ENCODE assay signal across 8 cellular contexts in the genomic region with DNA sequence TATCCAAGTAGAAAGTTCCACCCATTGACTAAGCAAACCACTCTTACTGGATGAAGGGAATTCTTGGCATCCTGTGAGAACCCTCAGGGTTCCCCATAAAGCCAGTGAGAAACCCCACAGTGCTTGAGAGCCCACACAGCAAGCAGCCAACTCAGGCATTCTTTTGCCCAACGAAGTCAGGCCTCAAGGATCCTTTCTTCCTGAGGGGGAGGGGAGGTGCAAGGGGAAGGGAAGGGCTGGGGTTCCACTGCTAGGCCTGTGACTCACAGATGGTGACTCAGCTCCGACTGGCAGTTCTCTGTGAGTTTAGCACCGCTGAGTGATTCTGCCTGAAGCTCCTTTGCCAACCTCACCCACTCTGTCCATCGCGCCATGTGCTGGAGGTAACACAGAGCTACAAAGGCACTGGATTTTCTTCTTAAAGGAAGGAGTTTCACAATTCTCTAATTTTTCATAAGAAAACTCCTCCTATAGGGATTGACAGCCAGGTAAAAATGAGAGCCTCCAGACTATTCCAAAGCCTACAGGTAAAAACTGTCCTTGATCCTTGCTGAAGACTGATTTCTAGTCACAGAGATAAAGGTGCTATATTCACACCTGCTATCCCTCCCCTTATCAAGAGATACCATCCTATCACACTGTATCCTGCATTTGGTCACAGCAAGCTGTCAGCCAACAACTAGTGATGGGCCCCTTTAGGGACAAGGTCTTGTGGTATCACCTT. TPM values are rescaled to one million over a fixed set of nuclear protein-coding genes. Genes with fewer than 3 reads are reported as not detected.
A peak's percentile ranks its signal among the peaks of the same experiment; 100 is the strongest.
DNase-seq lines count a peak whose midpoint lies in the region; ATAC-seq and TF ChIP-seq lines count a peak whose summit lies in the region.

No MANE protein-coding gene starts in this region.

- peaks cover 40 to 61% of the 10 kb centered on the region in 2 experiments for H3K4me1 ChIP-seq in HCT116 (ENCODE audit: control insufficient read depth in 1 of 2, insufficient read depth in 2 of 2, low read length in 2 of 2)
- peaks cover 41% of the 10 kb centered on the region for H3K4me1 ChIP-seq in cardiac muscle cell (ENCODE audit: low read depth)
- H3K4me1 ChIP-seq in transverse colon = peaks cover 11 to 77% (median 62%) of the 10 kb centered on the region in 4 donors

- TF ChIP-seq EP300 in transverse colon (IDR thresholded peaks at IDR 0.05; ENCODE audit: low read depth) = no peak

- H3K36me3 ChIP-seq in HCT116 (ENCODE audit: control insufficient read depth in 1 of 2, insufficient read depth in 2 of 2, low read length in 2 of 2) (peaks cover 57 to 79% of the 10 kb centered on the region in 2 experiments), cardiac muscle cell (peaks cover 71% of the 10 kb centered on the region), transverse colon (peaks cover 0 to 35% (median 16%) of the 10 kb centered on the region in 4 donors)

- 18% methylated on average over 5 of the region's 5 CpGs; no CpG with 5 or more reads in 1 of the 2 donors for WGBS in transverse colon (ENCODE audit: low coverage in 1 of 2), 2 donors

- POLR2A ChIA-PET in HCT116 (lab: Charles Lee) = interaction anchor here (0.7 to 1.7 kb wide), 13 partner anchors 9 to 1108 kb away, joined by 3 to 10 read pairs (median 5); no protein-coding TSS in a partner anchor

- peak overlapping the region; percentile 79 for H3K27ac Mint-ChIP-seq in activated naive CD4-positive, alpha-beta T cell treated with anti-CD3 and anti-CD28 coated beads, Interleukin-2, amount 50 U/mL, for 24 hours

- TF ChIP-seq CTCF in HCT116 (IDR thresholded peaks at IDR 0.05 in 2 of 3, conservative IDR thresholded peaks at IDR 0.05 in 1 of 3; ENCODE audit: borderline replicate concordance in 1 of 3, insufficient read depth in 1 of 3, low read depth in 2 of 3, low read length in 2 of 3) (no peak), cardiac muscle cell (IDR thresholded peaks at IDR 0.05; ENCODE audit: low read depth, low read length) (no peak), transverse colon (IDR thresholded peaks at IDR 0.05) (no peak)

- H3K27ac ChIP-seq in HCT116 (ENCODE audit: low read depth, low read length) = peak overlapping the region; percentile 99
- H3K27ac ChIP-seq in cardiac muscle cell = peak overlapping the region; percentile 72
- peak overlapping the region; percentile 69 to 75 (median 70) for H3K27ac ChIP-seq in transverse colon

- H3K9me3 ChIP-seq in HCT116 (ENCODE audit: control insufficient read depth in 1 of 2, insufficient read depth in 1 of 2, low read depth in 1 of 2, low read length in 2 of 2) = no peaks in the 10 kb centered on the region
- H3K9me3 ChIP-seq in cardiac muscle cell (ENCODE audit: low read depth) = no peaks in the 10 kb centered on the region
- H3K9me3 ChIP-seq in transverse colon = no peaks in the 10 kb centered on the region

- H3K9me2 ChIP-seq in HCT116 (ENCODE audit: insufficient read depth) = no peaks in the 10 kb centered on the region

- BruUV-seq in HCT116 (replicated peaks; lab: Mats Ljungman, UMichigan) = TSS peak; percentile 94

- H4K20me1 ChIP-seq in HCT116 (ENCODE audit: insufficient read depth) = peaks cover 67% of the 10 kb centered on the region; the same call in 1 of the 2 replicates

- RAD21 ChIA-PET in HCT116 (lab: Charles Lee; ENCODE audit: low non-redundant PET in 1 of 2, low total read pairs in 2 of 2, uncharacterized antibody in 2 of 2, unreplicated experiment in 2 of 2) = interaction anchor here in 1 of 2 experiments (1.0 kb wide), 1 partner anchor 24 kb away, joined by 3 read pairs; no protein-coding TSS in a partner anchor

- TF ChIP-seq POLR2A in HCT116 (IDR thresholded peaks at IDR 0.05; ENCODE audit: borderline replicate concordance, extremely low read depth, insufficient read depth, insufficient read length) (no peak), transverse colon (IDR thresholded peaks at IDR 0.05) (peak; percentile 9)

- CTCF ChIA-PET in HCT116 (lab: Charles Lee) = interaction anchor here (0.7 to 1.5 kb wide), 5 partner anchors 11 to 41 kb away, joined by 3 to 8 read pairs (median 3); no protein-coding TSS in a partner anchor

- no peaks in the 10 kb centered on the region for H3K9me3 Mint-ChIP-seq in activated naive CD4-positive, alpha-beta T cell treated with anti-CD3 and anti-CD28 coated beads, Interleukin-2, amount 50 U/mL, for 24 hours

- H3K4me3 Mint-ChIP-seq in activated naive CD4-positive, alpha-beta T cell treated with anti-CD3 and anti-CD28 coated beads, Interleukin-2, amount 50 U/mL, for 24 hours = peak overlapping the region; percentile 98

- no peak for TF ChIP-seq RAD21 in HCT116 (IDR thresholded peaks at IDR 0.05; ENCODE audit: low read depth)

- peaks cover 99% of the 10 kb centered on the region for H3K79me2 ChIP-seq in HCT116 (ENCODE audit: insufficient read depth, low read length)

- H3K9ac ChIP-seq in HCT116 (ENCODE audit: low read length) = peak overlapping the region; percentile 100

- in situ Hi-C loops in transverse colon (cut with MboI; ENCODE audit: low pct_ligation_motif_present in 1 of 4, low pct_unique_long_range_greater_than_20kb in 1 of 4, low sequenced_read_pairs in 3 of 4) = loop anchor here in 1 of 4 donors (25.0 kb wide), 1 partner anchor 886 kb away; no protein-coding TSS in a partner anchor

- H3K36me3 Mint-ChIP-seq in activated naive CD4-positive, alpha-beta T cell treated with anti-CD3 and anti-CD28 coated beads, Interleukin-2, amount 50 U/mL, for 24 hours = peaks cover 59% of the 10 kb centered on the region

- H2AFZ ChIP-seq in HCT116 (ENCODE audit: low read depth, low read length, poor library complexity, severe bottlenecking) = no peak overlapping the region

- peak overlapping the region; percentile 20 to 88 for H3K4me3 ChIP-seq in HCT116 (replicated peaks in 1 of 2; ENCODE audit: low read depth in 1 of 2, low read length in 2 of 2)
- peak overlapping the region; percentile 89 for H3K4me3 ChIP-seq in cardiac muscle cell
- no peak overlapping the region for H3K4me3 ChIP-seq in transverse colon

- DNase-seq in HCT116 (ENCODE audit: low read depth, low spot score) (peak; percentile 91), cardiac muscle cell (ENCODE audit: low read depth in 1 of 2, low spot score in 1 of 2) (peak in 1 of 2 donors; percentile 98), posterior vena cava (ENCODE audit: low spot score) (peak; percentile 94), transverse colon (peak; percentile 87), NCI-H748 (lab: John Stamatoyannopoulos, UW; ENCODE audit: unreplicated experiment) (no peak)

- H3K27me3 ChIP-seq in HCT116 (ENCODE audit: insufficient read depth, low read length) (no peaks in the 10 kb centered on the region), cardiac muscle cell (no peaks in the 10 kb centered on the region), transverse colon (no peaks in the 10 kb centered on the region)

- H3K4me2 ChIP-seq in HCT116 (ENCODE audit: low read length) = peak overlapping the region; percentile 84

- ATAC-seq in HCT116 = peak; percentile 73
- ATAC-seq in SK-N-SH treated with all-trans-retinoic acid at 6 μM for 48 hours = peak; percentile 81
- ATAC-seq in GM19452 (IDR thresholded peaks at IDR 0.05; ENCODE audit: unreplicated experiment) = no peak

- H3K27me3 Mint-ChIP-seq in activated naive CD4-positive, alpha-beta T cell treated with anti-CD3 and anti-CD28 coated beads, Interleukin-2, amount 50 U/mL, for 24 hours = no peaks in the 10 kb centered on the region

- intact Hi-C loops in HCT116 (cut with micrococcal nuclease) = loop anchor here (5.0 kb wide), 1 partner anchor 114 kb away; no protein-coding TSS in a partner anchor
- intact Hi-C loops in posterior vena cava (cut with DNase I) = loop anchor here in 1 of 2 donors (2.0 kb wide), 1 partner anchor 15 kb away; no protein-coding TSS in a partner anchor
- intact Hi-C loops in transverse colon (cut with DNase I; ENCODE audit: low total_unique reads) = no loop called here

- H3K4me1 Mint-ChIP-seq in activated naive CD4-positive, alpha-beta T cell treated with anti-CD3 and anti-CD28 coated beads, Interleukin-2, amount 50 U/mL, for 24 hours = peaks cover 59% of the 10 kb centered on the region

TF ChIP-seq in HCT116, 20 proteins besides CTCF, POLR2A, EP300 and RAD21 (continues in another document):
- TF ChIP-seq POLR2AphosphoS5 (IDR thresholded peaks at IDR 0.05; ENCODE audit: low read depth, low read length) (peak; percentile 75; the same call in 1 of the 2 replicates), CBX3 (IDR thresholded peaks at IDR 0.05; ENCODE audit: low read depth) (no peak), ZNF274 (IDR thresholded peaks at IDR 0.05; ENCODE audit: low read depth, low read length) (no peak)
- TF ChIP-seq, protein P1, sequence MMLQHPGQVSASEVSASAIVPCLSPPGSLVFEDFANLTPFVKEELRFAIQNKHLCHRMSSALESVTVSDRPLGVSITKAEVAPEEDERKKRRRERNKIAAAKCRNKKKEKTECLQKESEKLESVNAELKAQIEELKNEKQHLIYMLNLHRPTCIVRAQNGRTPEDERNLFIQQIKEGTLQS (IDR thresholded peaks at IDR 0.05) = no peak

TF ChIP-seq in SK-N-SH treated with all-trans-retinoic acid at 6 μM for 48 hours, 23 proteins besides CTCF, POLR2A, EP300 and RAD21:
- TF ChIP-seq ZFP3 (CRISPR knock-in tag; IDR thresholded peaks at IDR 0.05) (peak; percentile 81; the same call in 1 of the 2 replicates), ZNF8 (CRISPR knock-in tag; IDR thresholded peaks at IDR 0.05) (no peak), RARB (CRISPR knock-in tag; IDR thresholded peaks at IDR 0.05) (no peak)

RNA-seq across cellular contexts. Expression of a gene that starts 4.8 kb away (rescaled TPM):
- total RNA-seq in HCT116 (2021; ENCODE audit: unreplicated experiment) (2,334 TPM), cardiac muscle cell (3,076 and 4,542 TPM in 2 replicates), posterior vena cava (1,000 to 10,000 TPM in 1 of 2 donors, 100 to 1,000 TPM in 1; 578 to 1,026 TPM), transverse colon (100 to 1,000 TPM; 202 to 407 (median 320) TPM)
- polyA plus RNA-seq in HCT116 (2012) = 4,054 and 4,544 TPM in 2 replicates
- 4,459 and 4,945 TPM in 2 replicates for polyA plus RNA-seq in cardiac muscle cell

RNA-seq across cellular contexts. Expression of a gene that starts 56.2 kb away (rescaled TPM):
- total RNA-seq in HCT116 (2021; ENCODE audit: unreplicated experiment) (40.6 TPM), cardiac muscle cell (59.5 and 81.0 TPM in 2 replicates), posterior vena cava (100 to 1,000 TPM in 1 of 2 donors, 10 to 100 TPM in 1; 94.9 to 116 TPM), transverse colon (100 to 1,000 TPM in 3 of 4 donors, 10 to 100 TPM in 1; 80.3 to 657 (median 105) TPM)
- 17.0 and 18.3 TPM in 2 replicates for polyA plus RNA-seq in HCT116 (2012)
- 70.3 and 72.5 TPM in 2 replicates for polyA plus RNA-seq in cardiac muscle cell

Comparison
In these comparisons a context has a peak if more than half of its experiments do, and no peak if none do; other contexts are left out.
1. H3K4me3 ChIP-seq: peak in HCT116 (2 of 2) and cardiac muscle cell (single experiment); none in transverse colon (0 of 4).
2. Peak in every context shown above with its lines, with median percentiles within 50 percentile points of each other: H3K27ac ChIP-seq.